7 cellular contexts compared by ENCODE assay signal in the genomic region with DNA sequence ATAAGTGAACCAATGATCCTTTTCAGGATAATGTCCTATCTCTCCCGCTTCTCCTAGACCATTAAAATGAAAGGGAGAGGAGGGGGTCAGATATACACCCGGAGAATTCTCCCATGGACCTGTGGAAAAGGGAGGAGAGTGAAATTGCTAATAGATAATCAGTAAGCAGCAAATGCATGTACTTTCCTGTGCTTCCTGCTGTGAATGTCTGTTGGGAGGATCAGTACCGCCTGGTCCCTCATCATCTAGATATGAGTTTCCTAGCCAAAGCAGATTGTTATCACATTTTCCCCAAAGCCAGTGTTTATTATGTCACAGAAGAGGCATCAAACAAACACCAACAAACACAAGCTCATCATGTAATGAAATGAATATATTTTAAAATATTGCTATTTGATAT.
"Had no signal": no experiment of that assay in that cellular context is flagged by ENCODE, and none has a peak within 500 bp of the region (broad histone marks: within the 10 kb centered on the region; RNA-seq: fewer than 3 reads in every experiment).

No MANE protein-coding gene starts in this region.

- H3K9me3 ChIP-seq: HAP-1 had no signal

- ATAC-seq: HepG2 had no signal

- H3K36me3 ChIP-seq: HAP-1 had no signal

- H3K4me1 Mint-ChIP-seq: IgD-negative memory B cell had no signal

- DNase-seq: GM23248, GOT3, H7 had no signal

- H3K27me3 Mint-ChIP-seq: IgD-negative memory B cell had no signal

- H3K27ac Mint-ChIP-seq: IgD-negative memory B cell had no signal

- H3K4me3 ChIP-seq: GM23248, HAP-1 had no signal

- H3K27ac ChIP-seq: GM23248, HL-60 had no signal

- H2AFZ ChIP-seq: GM23248 had no signal

- H3K4me3 Mint-ChIP-seq: IgD-negative memory B cell had no signal

- H3K9ac ChIP-seq: GM23248 had no signal
